Comparison of ENCODE assay signal across 8 cellular contexts in genomic region chr12:131681746-131682510, GRCh38. TPM values are rescaled to one million over a fixed set of nuclear protein-coding genes. Genes with fewer than 3 reads are reported as not detected.
A peak's percentile ranks its signal among the peaks of the same experiment; 100 is the strongest.
DNase-seq lines count a peak whose midpoint lies in the region; ATAC-seq, FAIRE-seq and TF ChIP-seq lines count a peak whose summit lies in the region.
"Not testable (repeated sequence)": the region's sequence is repeated elsewhere in the genome, so short reads cannot be mapped to it uniquely, and the experiment has no call there.

No MANE protein-coding gene starts in this region.

- H3K4me3 ChIP-seq in GM12878, result not testable (repeated sequence)
- peak overlapping the region; percentile 3 for H3K4me3 ChIP-seq in iPS-18a (ENCODE audit: low read length)

- H3K4me2 ChIP-seq in GM12878 (ENCODE audit: control insufficient read depth, insufficient read depth), result peak overlapping the region; percentile 64; the same call in 1 of the 2 replicates

- not testable (repeated sequence) for TF ChIP-seq POLR2A in GM12878 (IDR thresholded peaks at IDR 0.05; ENCODE audit: low read depth, low read length)

- not testable (repeated sequence) for H3K27me3 ChIP-seq in GM12878 (replicated peaks in 1 of 2; ENCODE audit: control insufficient read depth in 2 of 2, insufficient read depth in 2 of 2, low read length in 1 of 2); iPS-18a (ENCODE audit: control insufficient read depth, insufficient read depth, low read length)

- not testable (repeated sequence) for TF ChIP-seq RAD21 in GM12878 (IDR thresholded peaks at IDR 0.05; ENCODE audit: insufficient read depth, low read depth, low read length)

- not testable (repeated sequence) for H3K9me3 ChIP-seq in GM12878 (replicated peaks; ENCODE audit: control insufficient read depth, insufficient read depth, low read length); iPS-18a (ENCODE audit: control insufficient read depth, low read depth, low read length)

- peak; percentile 93 for ATAC-seq in GM19395 (IDR thresholded peaks at IDR 0.05; ENCODE audit: unreplicated experiment)
- ATAC-seq in HG03064 (IDR thresholded peaks at IDR 0.05; ENCODE audit: low read depth, unreplicated experiment), result peak; percentile 91
- peak; percentile 100 for ATAC-seq in GM12878

- not testable (repeated sequence) for H3K4me1 ChIP-seq in GM12878 (ENCODE audit: control insufficient read depth, insufficient read depth, low read length); iPS-18a (ENCODE audit: control insufficient read depth, low read depth, low read length)

- in situ Hi-C loops in GM12878 (cut with MboI), result not testable (repeated sequence)

- TF ChIP-seq EP300 in GM12878 (IDR thresholded peaks at IDR 0.05; ENCODE audit: borderline replicate concordance in 1 of 2, control insufficient read depth in 1 of 2, low read depth in 2 of 2, low read length in 2 of 2), result not testable (repeated sequence)

- WGBS in GM12878 (ENCODE audit: insufficient coverage, insufficient replicate concordance, low lambda C conversion rate, missing lambda C conversion rate), result 19% methylated on average over 14 of the region's 25 CpGs

- BruUV-seq in GM12878 (replicated peaks; lab: Mats Ljungman, UMichigan), result not testable (repeated sequence)

- H3K27ac ChIP-seq in GM12878 (ENCODE audit: control insufficient read depth, insufficient read depth); iPS-18a (ENCODE audit: low read length): not testable (repeated sequence)

- not testable (repeated sequence) for H3K79me2 ChIP-seq in GM12878 (ENCODE audit: control insufficient read depth, insufficient read depth, low read length)

- not testable (repeated sequence) for H4K20me1 ChIP-seq in GM12878 (ENCODE audit: control insufficient read depth, insufficient read depth)

- H3K9ac ChIP-seq in GM12878 (ENCODE audit: control insufficient read depth, insufficient read depth, low read length); iPS-18a (ENCODE audit: low read length): not testable (repeated sequence)

- H3K36me3 ChIP-seq in GM12878 (ENCODE audit: control insufficient read depth in 2 of 2, insufficient read depth in 2 of 2, low read length in 1 of 2); iPS-18a (ENCODE audit: control insufficient read depth, low read depth, low read length): not testable (repeated sequence)

- POLR2A ChIA-PET in GM12878 (lab: Charles Lee), result not testable (repeated sequence)

- RAD21 ChIA-PET in GM12878 (lab: Charles Lee; ENCODE audit: unreplicated experiment), result not testable (repeated sequence)

- SMC1A ChIA-PET in GM12878 (lab: Charles Lee; ENCODE audit: uncharacterized antibody, unreplicated experiment), result not testable (repeated sequence)

- peak; percentile 88 for FAIRE-seq in GM12878 (lab: Jason Lieb, UNC)

- H2AFZ ChIP-seq in GM12878 (ENCODE audit: control insufficient read depth, low read depth, low read length), result peak overlapping the region; percentile 47; the same call in 1 of the 2 replicates

- intact Hi-C loops in GM12878 (cut with micrococcal nuclease; ENCODE audit: unreplicated experiment), result not testable (repeated sequence)

- CTCF ChIA-PET in GM12878 (lab: Yijun Ruan, JAX), result not testable (repeated sequence)

- DNase-seq in CD1c-positive myeloid dendritic cell (ENCODE audit: extremely low spot score) (peak; percentile 14), NCI-H69 (lab: John Stamatoyannopoulos, UW) (peak; percentile 46), GM12878 (ENCODE audit: low read depth, low spot score) (peak; percentile 51)
- DNase-seq in activated CD4-positive, CD25-positive, alpha-beta regulatory T cell treated with anti-CD3 and anti-CD28 coated beads, Interleukin-2, amount 50 U/mL, for 72 hours, result peak; percentile 60
- peak in 2 of 3 donors; percentile 51 to 60 for DNase-seq in stimulated activated CD4-positive, alpha-beta T cell treated with anti-CD3 and anti-CD28 coated beads, Interleukin-12 subunit alpha, Interleukin-12 subunit beta, amount 100 ng/mL, for 48 hours (ENCODE audit: low read depth in 2 of 3, low spot score in 1 of 3)

- not testable (repeated sequence) for TF ChIP-seq CTCF in GM12878 (IDR thresholded peaks at IDR 0.05 in 2 of 3, conservative IDR thresholded peaks at IDR 0.05 in 1 of 3; ENCODE audit: control insufficient read depth in 2 of 3, extremely low read depth in 1 of 3, insufficient read depth in 1 of 3, low read depth in 3 of 3, low read length in 3 of 3)

RNA-seq across cellular contexts. Expression of gene SFSWAP, which starts 29.0 kb away (rescaled TPM):
- 165 and 166 TPM in 2 replicates for total RNA-seq in GM12878 (2013; cell fraction: nucleolus; rRNA removed)
- total RNA-seq in GM12878 (2014; rRNA removed) (29.7 and 31.7 TPM in 2 replicates), GM12878 (2014; rRNA removed; fragmentation: Illumina TruSeq; extraction: Trizol) (20.7 and 23.2 TPM in 2 replicates), GM12878 (2021) (44.1 and 48.6 TPM in 2 replicates)
- 10.3 TPM for polyA plus RNA-seq in GM12878 (2011; ENCODE audit: low read depth)
- polyA plus RNA-seq in GM12878 (2011; rRNA removed) (11.9 and 17.4 TPM in 2 replicates), GM12878 (2014; fragmentation: Illumina TruSeq; extraction: Trizol) (28.4 and 33.2 TPM in 2 replicates), GM12878 (2014; fragmentation: Nextera tagmentation; extraction: Ambion mirVana) (1 to 10 TPM; 1.8 to 4.2 TPM), GM12878 (2014; rRNA removed) (31.9 and 35.7 TPM in 2 replicates), GM12878 (2016; fragmentation: Nextera tagmentation; extraction: Ambion mirVana) (10 to 100 TPM; 24.2 to 25.8 TPM)
- 11.7 and 19.0 TPM in 2 replicates for polyA plus RNA-seq in GM12878 (2011; cell fraction: cytosol; rRNA removed)
- 122 and 189 TPM in 2 replicates for polyA plus RNA-seq in GM12878 (2011; cell fraction: nucleus; rRNA removed)
- 19.7 and 22.3 TPM in 2 replicates for polyA plus RNA-seq in GM12878 (2012)
- 25.0 and 36.0 TPM in 2 replicates for polyA minus RNA-seq in GM12878 (2011; rRNA and poly(A)+ RNA removed)
- polyA minus RNA-seq in GM12878 (2011; cell fraction: cytosol; rRNA and poly(A)+ RNA removed), result 15.7 and 17.8 TPM in 2 replicates
- polyA minus RNA-seq in GM12878 (2011; cell fraction: nucleus; rRNA and poly(A)+ RNA removed), result 42.0 and 87.4 TPM in 2 replicates
